Comparison of ENCODE assay signal across 1 cellular context in the genomic region with DNA sequence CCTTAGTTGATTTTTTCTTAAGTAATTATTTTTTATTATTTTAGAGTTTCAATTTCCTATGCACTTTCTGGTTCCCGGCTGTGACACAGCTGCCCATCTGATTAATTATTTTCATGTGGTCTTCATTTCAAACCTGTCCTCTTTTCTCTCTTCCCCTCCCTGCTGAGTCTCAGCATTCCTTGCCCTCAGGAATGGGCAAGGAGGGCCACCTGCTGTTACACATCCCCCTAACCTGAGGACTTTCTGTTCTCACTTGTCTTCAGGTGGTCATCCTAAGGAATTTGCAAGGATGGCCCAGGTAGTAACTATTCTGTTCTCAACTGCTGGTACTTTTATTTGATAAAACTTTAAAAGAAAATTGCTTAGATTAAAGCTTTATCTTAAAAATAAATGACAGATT.
A peak's percentile ranks its signal among the peaks of the same experiment; 100 is the strongest.
TF ChIP-seq lines count a peak whose summit lies in the region.

No MANE protein-coding gene starts in this region.

TF ChIP-seq in GM23338, 12 proteins besides CTCF, POLR2A, EP300 and RAD21:
- TF ChIP-seq, protein P1, sequence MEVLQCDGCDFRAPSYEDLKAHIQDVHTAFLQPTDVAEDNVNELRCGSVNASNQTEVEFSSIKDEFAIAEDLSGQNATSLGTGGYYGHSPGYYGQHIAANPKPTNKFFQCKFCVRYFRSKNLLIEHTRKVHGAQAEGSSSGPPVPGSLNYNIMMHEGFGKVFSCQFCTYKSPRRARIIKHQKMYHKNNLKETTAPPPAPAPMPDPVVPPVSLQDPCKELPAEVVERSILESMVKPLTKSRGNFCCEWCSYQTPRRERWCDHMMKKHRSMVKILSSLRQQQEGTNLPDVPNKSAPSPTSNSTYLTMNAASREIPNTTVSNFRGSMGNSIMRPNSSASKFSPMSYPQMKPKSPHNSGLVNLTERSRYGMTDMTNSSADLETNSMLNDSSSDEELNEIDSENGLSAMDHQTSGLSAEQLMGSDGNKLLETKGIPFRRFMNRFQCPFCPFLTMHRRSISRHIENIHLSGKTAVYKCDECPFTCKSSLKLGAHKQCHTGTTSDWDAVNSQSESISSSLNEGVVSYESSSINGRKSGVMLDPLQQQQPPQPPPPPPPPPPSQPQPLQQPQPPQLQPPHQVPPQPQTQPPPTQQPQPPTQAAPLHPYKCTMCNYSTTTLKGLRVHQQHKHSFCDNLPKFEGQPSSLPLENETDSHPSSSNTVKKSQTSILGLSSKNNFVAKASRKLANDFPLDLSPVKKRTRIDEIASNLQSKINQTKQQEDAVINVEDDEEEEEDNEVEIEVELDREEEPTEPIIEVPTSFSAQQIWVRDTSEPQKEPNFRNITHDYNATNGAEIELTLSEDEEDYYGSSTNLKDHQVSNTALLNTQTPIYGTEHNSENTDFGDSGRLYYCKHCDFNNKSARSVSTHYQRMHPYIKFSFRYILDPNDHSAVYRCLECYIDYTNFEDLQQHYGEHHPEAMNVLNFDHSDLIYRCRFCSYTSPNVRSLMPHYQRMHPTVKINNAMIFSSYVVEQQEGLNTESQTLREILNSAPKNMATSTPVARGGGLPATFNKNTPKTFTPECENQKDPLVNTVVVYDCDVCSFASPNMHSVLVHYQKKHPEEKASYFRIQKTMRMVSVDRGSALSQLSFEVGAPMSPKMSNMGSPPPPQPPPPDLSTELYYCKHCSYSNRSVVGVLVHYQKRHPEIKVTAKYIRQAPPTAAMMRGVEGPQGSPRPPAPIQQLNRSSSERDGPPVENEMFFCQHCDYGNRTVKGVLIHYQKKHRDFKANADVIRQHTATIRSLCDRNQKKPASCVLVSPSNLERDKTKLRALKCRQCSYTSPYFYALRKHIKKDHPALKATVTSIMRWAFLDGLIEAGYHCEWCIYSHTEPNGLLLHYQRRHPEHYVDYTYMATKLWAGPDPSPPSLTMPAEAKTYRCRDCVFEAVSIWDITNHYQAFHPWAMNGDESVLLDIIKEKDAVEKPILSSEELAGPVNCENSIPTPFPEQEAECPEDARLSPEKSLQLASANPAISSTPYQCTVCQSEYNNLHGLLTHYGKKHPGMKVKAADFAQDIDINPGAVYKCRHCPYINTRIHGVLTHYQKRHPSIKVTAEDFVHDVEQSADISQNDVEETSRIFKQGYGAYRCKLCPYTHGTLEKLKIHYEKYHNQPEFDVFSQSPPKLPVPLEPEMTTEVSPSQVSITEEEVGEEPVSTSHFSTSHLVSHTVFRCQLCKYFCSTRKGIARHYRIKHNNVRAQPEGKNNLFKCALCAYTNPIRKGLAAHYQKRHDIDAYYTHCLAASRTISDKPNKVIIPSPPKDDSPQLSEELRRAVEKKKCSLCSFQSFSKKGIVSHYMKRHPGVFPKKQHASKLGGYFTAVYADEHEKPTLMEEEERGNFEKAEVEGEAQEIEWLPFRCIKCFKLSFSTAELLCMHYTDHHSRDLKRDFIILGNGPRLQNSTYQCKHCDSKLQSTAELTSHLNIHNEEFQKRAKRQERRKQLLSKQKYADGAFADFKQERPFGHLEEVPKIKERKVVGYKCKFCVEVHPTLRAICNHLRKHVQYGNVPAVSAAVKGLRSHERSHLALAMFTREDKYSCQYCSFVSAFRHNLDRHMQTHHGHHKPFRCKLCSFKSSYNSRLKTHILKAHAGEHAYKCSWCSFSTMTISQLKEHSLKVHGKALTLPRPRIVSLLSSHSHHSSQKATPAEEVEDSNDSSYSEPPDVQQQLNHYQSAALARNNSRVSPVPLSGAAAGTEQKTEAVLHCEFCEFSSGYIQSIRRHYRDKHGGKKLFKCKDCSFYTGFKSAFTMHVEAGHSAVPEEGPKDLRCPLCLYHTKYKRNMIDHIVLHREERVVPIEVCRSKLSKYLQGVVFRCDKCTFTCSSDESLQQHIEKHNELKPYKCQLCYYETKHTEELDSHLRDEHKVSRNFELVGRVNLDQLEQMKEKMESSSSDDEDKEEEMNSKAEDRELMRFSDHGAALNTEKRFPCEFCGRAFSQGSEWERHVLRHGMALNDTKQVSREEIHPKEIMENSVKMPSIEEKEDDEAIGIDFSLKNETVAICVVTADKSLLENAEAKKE (CRISPR knock-in tag; IDR thresholded peaks at IDR 0.05) = peak; percentile 99
- TF ChIP-seq ZNF114 (CRISPR knock-in tag; IDR thresholded peaks at IDR 0.05) = no peak
TF ChIP-seq in GM23338: peak in this region for 1.
